Comparison of ENCODE assay signal across 23 cellular contexts in the genomic region with DNA sequence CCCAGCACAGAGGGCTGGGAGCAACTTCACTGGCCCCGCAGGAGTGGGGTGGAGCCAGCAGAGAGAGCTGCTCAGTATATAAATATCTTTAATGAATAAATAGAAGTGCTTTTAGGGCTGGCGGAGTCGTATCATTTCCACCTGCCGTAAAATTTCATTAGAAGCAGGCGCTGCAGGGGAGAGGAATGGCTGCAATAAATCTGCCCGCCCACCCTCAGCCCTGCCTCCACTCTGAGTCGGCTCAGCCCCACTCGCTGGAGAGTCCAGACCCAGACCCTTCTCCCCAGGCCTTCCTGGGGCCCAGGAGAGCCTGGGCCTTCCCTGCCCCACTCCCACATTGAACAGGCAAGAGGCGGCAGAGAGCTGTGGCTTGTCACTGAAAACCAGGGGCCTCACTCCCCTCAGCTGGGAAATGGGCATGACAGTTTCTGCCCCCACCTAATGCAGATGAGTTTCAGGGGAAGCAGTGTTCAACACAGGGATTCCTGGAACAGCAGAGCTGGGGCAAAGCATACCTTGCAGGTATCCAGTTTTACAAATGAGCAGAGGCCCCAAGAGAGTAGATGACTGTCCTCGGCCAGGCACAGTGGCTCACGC. TPM values are rescaled to one million over a fixed set of nuclear protein-coding genes. Genes with fewer than 3 reads are reported as not detected.
"Had no signal": no experiment of that assay in that cellular context is flagged by ENCODE, and none has a peak within 500 bp of the region (broad histone marks: within the 10 kb centered on the region; RNA-seq: fewer than 3 reads in every experiment).

No MANE protein-coding gene starts in this region.

- ATAC-seq: activated CD8-positive, alpha-beta T cell treated with anti-CD3 and anti-CD28 coated beads for 36 hours; left ventricle myocardium superior; natural killer cell; stimulated activated naive CD8-positive, alpha-beta T cell treated with anti-CD3 and anti-CD28 coated beads, Interleukin-15, Interleukin-2, amounts not matched to agents 100 U/mL and 50 U/mL, for 24 hours; WTC11 had no signal

- H3K4me3 ChIP-seq: coronary artery, esophagus squamous epithelium, skin epidermis had no signal

- FAIRE-seq: endothelial cell of umbilical vein, keratinocyte had no signal

- H3K9me3 Mint-ChIP-seq: activated CD8-positive, alpha-beta T cell treated with anti-CD3 and anti-CD28 coated beads for 36 hours; central memory CD8-positive, alpha-beta T cell; memory B cell; natural killer cell; WTC11 had no signal

- H3K27me3 Mint-ChIP-seq: activated CD8-positive, alpha-beta T cell treated with anti-CD3 and anti-CD28 coated beads for 36 hours; activated naive CD8-positive, alpha-beta T cell; central memory CD8-positive, alpha-beta T cell; memory B cell had no signal

- H3K27ac Mint-ChIP-seq: activated CD8-positive, alpha-beta T cell treated with anti-CD3 and anti-CD28 coated beads for 36 hours; activated naive CD8-positive, alpha-beta T cell; memory B cell; natural killer cell; WTC11 had no signal

- H3K27ac ChIP-seq: coronary artery, esophagus squamous epithelium, skin epidermis had no signal

- H3K36me3 Mint-ChIP-seq: natural killer cell had no signal

- H3K4me3 Mint-ChIP-seq: activated CD8-positive, alpha-beta T cell treated with anti-CD3 and anti-CD28 coated beads for 36 hours; activated naive CD8-positive, alpha-beta T cell; central memory CD8-positive, alpha-beta T cell; memory B cell; natural killer cell; WTC11 had no signal

- H3K9me3 ChIP-seq: esophagus squamous epithelium had no signal

- DNase-seq: activated CD4-positive, alpha-beta T cell treated with anti-CD3 and anti-CD28 coated beads for 4 hours; activated CD8-positive, alpha-beta memory T cell treated with anti-CD3 and anti-CD28 coated beads, Interleukin-2, amount 50 U/mL, for 4 hours; activated CD8-positive, alpha-beta T cell treated with anti-CD3 and anti-CD28 coated beads for 36 hours; activated gamma-delta T cell; activated T-cell treated with anti-CD3 and anti-CD28 coated beads, Interleukin-2, amount 50 U/mL, for 48 hours; amniotic stem cell; effector CD4-positive, alpha-beta T cell; esophagus squamous epithelium; hippocampal formation; left ventricle myocardium superior; natural killer cell; stimulated activated CD4-positive, alpha-beta T cell treated with anti-CD3 and anti-CD28 coated beads, Interleukin-4, amount 100 ng/mL, for 4 hours; stimulated activated CD8-positive, alpha-beta memory T cell treated with anti-CD3 and anti-CD28 coated beads, Interleukin-4, amount 100 ng/mL, for 48 hours; stimulated activated naive CD8-positive, alpha-beta T cell treated with anti-CD3 and anti-CD28 coated beads, Interleukin-15, Interleukin-2, amounts not matched to agents 100 U/mL and 50 U/mL, for 24 hours; trophoblast cell had no signal

- H3K4me1 Mint-ChIP-seq: central memory CD8-positive, alpha-beta T cell; memory B cell; natural killer cell had no signal

RNA-seq across cellular contexts. Expression of a gene that starts 23.8 kb away (rescaled TPM):
- total RNA-seq: activated CD8-positive, alpha-beta T cell treated with anti-CD3 and anti-CD28 coated beads for 36 hours; endothelial cell of umbilical vein had no signal
